ENCODE assay signal across 11 cellular contexts in the genomic region with DNA sequence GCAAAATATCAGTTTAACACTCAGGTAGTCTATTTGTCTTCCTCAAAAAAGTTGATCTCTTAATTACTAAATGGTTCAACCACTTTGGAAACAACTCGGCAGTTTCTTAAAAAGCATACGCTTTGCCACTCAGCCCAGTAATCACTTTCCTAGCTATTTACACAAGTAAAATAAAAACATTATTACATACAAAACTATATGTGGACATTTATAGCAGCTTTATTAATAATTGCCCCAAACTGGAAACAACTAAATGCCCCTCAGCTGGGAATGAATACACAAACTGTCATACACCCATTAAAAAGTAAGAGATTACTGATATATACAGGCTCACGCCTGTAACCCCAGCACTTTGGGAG. TPM values are rescaled to one million over a fixed set of nuclear protein-coding genes. Genes with fewer than 3 reads are reported as not detected.
DNase-seq lines count a peak whose midpoint lies in the region; ATAC-seq and TF ChIP-seq lines count a peak whose summit lies in the region.
"Had no signal": no experiment of that assay in that cellular context is flagged by ENCODE, and none has a peak within 500 bp of the region (broad histone marks: within the 10 kb centered on the region; RNA-seq: fewer than 3 reads in every experiment).

No MANE protein-coding gene starts in this region.

- peaks cover 2% of the 10 kb centered on the region for H3K9me3 ChIP-seq in T-helper 17 cell (ENCODE audit: control insufficient read depth, low read length, poor library complexity, severe bottlenecking)
- no peaks in the 10 kb centered on the region for H3K9me3 ChIP-seq in testis
- H3K9me3 ChIP-seq: adrenal gland, mucosa of descending colon had no signal

- H3K4me1 ChIP-seq in testis = peaks cover 22% of the 10 kb centered on the region

- H3K27me3 Mint-ChIP-seq in Calu3 (ENCODE audit: unreplicated experiment) = no peaks in the 10 kb centered on the region
- H3K27me3 Mint-ChIP-seq in T-helper 17 cell = no peaks in the 10 kb centered on the region
- H3K27me3 Mint-ChIP-seq in memory B cell = no peaks in the 10 kb centered on the region

- H3K36me3 Mint-ChIP-seq in Calu3 (ENCODE audit: insufficient read depth, unreplicated experiment) (peaks cover 73% of the 10 kb centered on the region), T-helper 17 cell (ENCODE audit: low read depth) (peaks cover 3% of the 10 kb centered on the region), memory B cell (peaks cover 5% of the 10 kb centered on the region)

- TF ChIP-seq CTCF in Calu3 (IDR thresholded peaks at IDR 0.05; ENCODE audit: unreplicated experiment) (no peak), testis (IDR thresholded peaks at IDR 0.05) (no peak)

- H3K27me3 ChIP-seq in testis = no peaks in the 10 kb centered on the region
- H3K27me3 ChIP-seq: adrenal gland had no signal

- H3K4me3 ChIP-seq in testis = no peak overlapping the region
- H3K4me3 ChIP-seq: adrenal gland, mucosa of descending colon had no signal

- H3K36me3 ChIP-seq in testis (ENCODE audit: low read depth, missing control alignments) = no peaks in the 10 kb centered on the region

- H3K4me1 Mint-ChIP-seq in Calu3 (ENCODE audit: low read depth, unreplicated experiment) (peaks cover 14% of the 10 kb centered on the region), T-helper 17 cell (peaks cover 33% of the 10 kb centered on the region), memory B cell (peaks cover 28% of the 10 kb centered on the region)

- peak; percentile 5 for ATAC-seq in T-helper 17 cell
- no peak for ATAC-seq in memory B cell (ENCODE audit: low read depth)
- no peak for ATAC-seq in GM18867 (IDR thresholded peaks at IDR 0.05; ENCODE audit: unreplicated experiment)
- no peak for ATAC-seq in HG02970 (IDR thresholded peaks at IDR 0.05; ENCODE audit: low FRiP score, unreplicated experiment)

- 75 to 80% methylated on average over 3 of the region's 3 CpGs for WGBS in testis, 2 donors

- no peaks in the 10 kb centered on the region for H3K9me3 Mint-ChIP-seq in Calu3 (ENCODE audit: low read depth, unreplicated experiment)
- H3K9me3 Mint-ChIP-seq in memory B cell = no peaks in the 10 kb centered on the region

- no peak for DNase-seq in Calu3
- peak; percentile 9 for DNase-seq in HCEC 1CT
- DNase-seq in T-helper 17 cell = no peak
- no peak for DNase-seq in memory B cell (ENCODE audit: low spot score in 2 of 2)
- no peak for DNase-seq in NCI-H2107 treated with DMSO at 0.1 percent for 48 hours (lab: John Stamatoyannopoulos, UW; ENCODE audit: unreplicated experiment)
- no peak for DNase-seq in testis
- DNase-seq: mucosa of descending colon, Right ventricle myocardium superior had no signal

- BruUV-seq in Calu3 (replicated peaks; lab: Mats Ljungman, UMichigan) = no TSS peak

- intact Hi-C loops in Calu3 (cut with micrococcal nuclease; ENCODE audit: unreplicated experiment) (no loop called here), testis (cut with DNase I; ENCODE audit: low total_unique reads) (no loop called here)

- H3K27ac ChIP-seq in testis = no peak overlapping the region
- H3K27ac ChIP-seq: adrenal gland had no signal

- no peak for TF ChIP-seq POLR2A in testis (IDR thresholded peaks at IDR 0.05)

- H3K4me3 Mint-ChIP-seq in Calu3 (ENCODE audit: low read depth, unreplicated experiment) (no peak overlapping the region), T-helper 17 cell (peak overlapping the region; percentile 45), memory B cell (no peak overlapping the region)

- CTCF ChIA-PET in Calu3 (lab: Charles Lee) = no interaction called here

- H3K27ac Mint-ChIP-seq in Calu3 (ENCODE audit: unreplicated experiment) = peak overlapping the region; percentile 29
- H3K27ac Mint-ChIP-seq in T-helper 17 cell = peak overlapping the region; percentile 100
- H3K27ac Mint-ChIP-seq in memory B cell = peak overlapping the region; percentile 18

RNA-seq across cellular contexts. Expression of gene EEF1A1, which starts 7.4 kb away (rescaled TPM):
- 5,799 and 7,052 TPM in 2 replicates for total RNA-seq in Calu3 (2022)
- over 10,000 TPM; 15,315 to 15,954 TPM for total RNA-seq in T-helper 17 cell
- total RNA-seq in testis = 1,000 to 10,000 TPM; 2,869 to 5,046 TPM
- polyA plus RNA-seq in testis (ENCODE audit: insufficient read depth, low read depth, low replicate concordance) = 5,086 TPM

RNA-seq across cellular contexts. Expression of gene MTO1, which starts 51.9 kb away (rescaled TPM):
- total RNA-seq in Calu3 (2022) (31.6 and 35.6 TPM in 2 replicates), T-helper 17 cell (10 to 100 TPM; 37.1 to 47.4 TPM), testis (10 to 100 TPM; 35.4 to 37.0 TPM)
- 52.0 TPM for polyA plus RNA-seq in testis (ENCODE audit: insufficient read depth, low read depth, low replicate concordance)

Comparison
In these comparisons a context has a peak if more than half of its experiments do, and no peak if none do; other contexts are left out.
1. H3K27ac Mint-ChIP-seq: peak in every context shown above with its lines; median percentile 100 in T-helper 17 cell; 29 in Calu3; 18 in memory B cell.